13 cellular contexts compared by ENCODE assay signal in genomic region chr6:116528163-116528562, GRCh38.
DNase-seq lines count a peak whose midpoint lies in the region; ATAC-seq and TF ChIP-seq lines count a peak whose summit lies in the region.
"Had no signal": no experiment of that assay in that cellular context is flagged by ENCODE, and none has a peak within 500 bp of the region (broad histone marks: within the 10 kb centered on the region; RNA-seq: fewer than 3 reads in every experiment).

No MANE protein-coding gene starts in this region.

- TF ChIP-seq CTCF in retinal pigment epithelial cell (conservative IDR thresholded peaks at IDR 0.05; ENCODE audit: low read depth, low read length): peak; percentile 4

- peak; percentile 55 for DNase-seq in DMS79 treated with DMSO at 0.1 percent for 48 hours (lab: John Stamatoyannopoulos, UW)
- DNase-seq in DMS79 (lab: John Stamatoyannopoulos, UW): no peak
- DNase-seq in NAMALWA (ENCODE audit: low spot score): peak; percentile 14
- DNase-seq in RPMI8226: peak; percentile 23
- no peak for DNase-seq in retinal pigment epithelial cell (ENCODE audit: low read depth)
- DNase-seq in C1 segment of cervical spinal cord (lab: John Stamatoyannopoulos, UW): no peak
- DNase-seq in NCI-H748 (lab: John Stamatoyannopoulos, UW; ENCODE audit: unreplicated experiment): no peak
- DNase-seq: 8988T; CD8-positive, alpha-beta T cell; KG1; NCI-H510A; PC-9 had no signal

- H3K4me3 ChIP-seq in retinal pigment epithelial cell (ENCODE audit: low read length): no peak overlapping the region
- H3K4me3 ChIP-seq: PC-9 had no signal

- no peak for ATAC-seq in GM18511 (IDR thresholded peaks at IDR 0.05; ENCODE audit: unreplicated experiment)
- ATAC-seq: CD8-positive, alpha-beta T cell had no signal

Comparison
In these comparisons a context has a peak if more than half of its experiments do, and no peak if none do; other contexts are left out.
1. DNase-seq: peak in DMS79 treated with DMSO at 0.1 percent for 48 hours (single experiment), NAMALWA (single experiment) and RPMI8226 (single experiment); none in DMS79 (single experiment), retinal pigment epithelial cell (single experiment), C1 segment of cervical spinal cord (0 of 14) and NCI-H748 (single experiment).